ENCODE assay signal across 8 cellular contexts in the genomic region with DNA sequence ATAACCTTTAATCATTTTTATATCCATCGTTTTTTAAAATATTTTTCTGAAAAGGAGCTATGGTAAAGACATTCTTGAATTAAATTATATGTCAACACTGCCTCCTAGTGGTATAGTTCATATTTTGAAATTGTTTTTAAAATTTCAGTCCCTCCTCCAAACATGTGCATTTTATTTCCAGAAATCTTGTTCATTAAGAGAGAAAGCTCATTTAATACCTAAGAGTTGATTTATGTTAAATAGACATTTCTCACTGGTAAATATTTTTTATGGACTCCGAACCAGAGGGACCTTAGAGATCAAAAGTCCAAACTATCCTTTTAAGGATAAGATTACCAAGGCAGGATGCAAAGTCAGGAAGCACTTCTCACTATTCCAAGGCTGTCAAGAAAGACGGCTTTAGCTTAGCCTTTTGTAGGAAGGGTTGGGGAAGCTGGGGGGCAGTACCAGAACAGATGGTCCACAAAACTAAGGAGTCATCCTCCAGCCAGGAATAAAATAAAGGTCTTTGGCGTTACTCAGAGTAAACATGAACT. TPM values are rescaled to one million over a fixed set of nuclear protein-coding genes. Genes with fewer than 3 reads are reported as not detected.
DNase-seq lines count a peak whose midpoint lies in the region; ATAC-seq lines count a peak whose summit lies in the region.

No MANE protein-coding gene starts in this region.

- no peak overlapping the region for H3K4me2 ChIP-seq in mesendoderm (ENCODE audit: low read length)

- no peak overlapping the region for H2AK5ac ChIP-seq in mesendoderm (ENCODE audit: low read length)

- peak in 2 of 3 donors; percentile 49 to 68 for DNase-seq in CD4-positive, CD25-positive, alpha-beta regulatory T cell
- DNase-seq in SHP77 treated with DMSO at 0.1 percent for 48 hours (lab: John Stamatoyannopoulos, UW) = peak; percentile 11
- no peak for DNase-seq in effector memory CD4-positive, alpha-beta T cell
- DNase-seq in mesendoderm = peak; percentile 30
- DNase-seq in HuH-7.5 (ENCODE audit: low spot score) = no peak

- H3K56ac ChIP-seq in mesendoderm (ENCODE audit: low read length) = peak overlapping the region; percentile 63

- no peaks in the 10 kb centered on the region for H3K36me3 Mint-ChIP-seq in CD4-positive, CD25-positive, alpha-beta regulatory T cell
- H3K36me3 Mint-ChIP-seq in IgD-negative memory B cell = no peaks in the 10 kb centered on the region

- H3K27me3 ChIP-seq in CD4-positive, CD25-positive, alpha-beta regulatory T cell (ENCODE audit: control insufficient read depth, insufficient read depth, low read length) = no peaks in the 10 kb centered on the region
- H3K27me3 ChIP-seq in effector memory CD4-positive, alpha-beta T cell (replicated peaks; ENCODE audit: control insufficient read depth, insufficient read depth, low read length, poor library complexity, severe bottlenecking) = no peaks in the 10 kb centered on the region
- no peaks in the 10 kb centered on the region for H3K27me3 ChIP-seq in mesendoderm (ENCODE audit: insufficient read depth, low read length, poor library complexity)

- H3K79me2 ChIP-seq in mesendoderm (ENCODE audit: control insufficient read depth, insufficient read depth, low read length) = no peaks in the 10 kb centered on the region

- no peak overlapping the region for H2BK15ac ChIP-seq in mesendoderm (replicated peaks; ENCODE audit: low read depth)

- H3K27ac Mint-ChIP-seq in CD4-positive, CD25-positive, alpha-beta regulatory T cell = peak overlapping the region; percentile 41 to 63 (median 53)
- peak overlapping the region in 1 of 3 donors; percentile 76 for H3K27ac Mint-ChIP-seq in IgD-negative memory B cell

- no peak overlapping the region for H2BK5ac ChIP-seq in mesendoderm (ENCODE audit: low read length)

- peak in 1 of 2 donors; percentile 49 for ATAC-seq in CD4-positive, CD25-positive, alpha-beta regulatory T cell (ENCODE audit: low read depth in 2 of 2)
- ATAC-seq in GM18907 (IDR thresholded peaks at IDR 0.05; ENCODE audit: unreplicated experiment) (no peak), GM21367 (IDR thresholded peaks at IDR 0.05; ENCODE audit: unreplicated experiment) (no peak)

- peaks cover 0 to 1% (median 0%) of the 10 kb centered on the region in 7 donors for H3K9me3 Mint-ChIP-seq in CD4-positive, CD25-positive, alpha-beta regulatory T cell
- H3K9me3 Mint-ChIP-seq in IgD-negative memory B cell = no peaks in the 10 kb centered on the region

- H3K4me1 ChIP-seq in CD4-positive, CD25-positive, alpha-beta regulatory T cell (ENCODE audit: control insufficient read depth, insufficient read depth, low read length, poor library complexity, severe bottlenecking) = peaks cover 9% of the 10 kb centered on the region
- H3K4me1 ChIP-seq in effector memory CD4-positive, alpha-beta T cell (ENCODE audit: control insufficient read depth, insufficient read depth, low read length, poor library complexity, severe bottlenecking) = peaks cover 8% of the 10 kb centered on the region
- no peaks in the 10 kb centered on the region for H3K4me1 ChIP-seq in mesendoderm (ENCODE audit: control insufficient read depth, low read depth, low read length)

- H3K9me3 ChIP-seq in CD4-positive, CD25-positive, alpha-beta regulatory T cell (ENCODE audit: control insufficient read depth in 2 of 2, low read length in 2 of 2) = no peaks in the 10 kb centered on the region
- no peaks in the 10 kb centered on the region for H3K9me3 ChIP-seq in effector memory CD4-positive, alpha-beta T cell (ENCODE audit: control insufficient read depth, low read length)

- H3K9ac ChIP-seq in mesendoderm (ENCODE audit: low read length) = peak overlapping the region; percentile 21

- H3K4ac ChIP-seq in mesendoderm (ENCODE audit: low read depth, low read length) = no peak overlapping the region

- no peak overlapping the region for H4K8ac ChIP-seq in mesendoderm (ENCODE audit: low read depth, low read length)

- peak overlapping the region; percentile 60 for H3K4me3 ChIP-seq in CD4-positive, CD25-positive, alpha-beta regulatory T cell (ENCODE audit: low read depth, low read length)
- H3K4me3 ChIP-seq in effector memory CD4-positive, alpha-beta T cell (ENCODE audit: insufficient read depth, low read depth, low read length, poor library complexity, severe bottlenecking) = peak overlapping the region; percentile 1
- H3K4me3 ChIP-seq in mesendoderm (ENCODE audit: low read length) = no peak overlapping the region

- no peak overlapping the region for H4K5ac ChIP-seq in mesendoderm (ENCODE audit: low read length)

- WGBS in mesendoderm (ENCODE audit: extremely low coverage, insufficient coverage, low lambda C conversion rate) = no CpG with 5 or more reads among the region's 4 CpGs

- H2BK120ac ChIP-seq in mesendoderm (ENCODE audit: low read depth, low read length) = no peak overlapping the region

- H3K36me3 ChIP-seq in CD4-positive, CD25-positive, alpha-beta regulatory T cell (ENCODE audit: control insufficient read depth, insufficient read depth, low read length) = no peaks in the 10 kb centered on the region
- no peaks in the 10 kb centered on the region for H3K36me3 ChIP-seq in effector memory CD4-positive, alpha-beta T cell (ENCODE audit: control insufficient read depth, insufficient read depth, low read length)
- H3K36me3 ChIP-seq in mesendoderm (ENCODE audit: control insufficient read depth, insufficient read depth, low read length) = no peaks in the 10 kb centered on the region

- peaks cover 5 to 15% (median 10%) of the 10 kb centered on the region in 4 donors for H3K4me1 Mint-ChIP-seq in CD4-positive, CD25-positive, alpha-beta regulatory T cell
- H3K4me1 Mint-ChIP-seq in IgD-negative memory B cell = peaks cover 4 to 8% (median 6%) of the 10 kb centered on the region in 3 donors

- H3K4me3 Mint-ChIP-seq in CD4-positive, CD25-positive, alpha-beta regulatory T cell = peak overlapping the region; percentile 40 to 86 (median 79)
- peak overlapping the region in 3 of 4 donors; percentile 8 to 79 (median 77) for H3K4me3 Mint-ChIP-seq in IgD-negative memory B cell

- peaks cover 10% of the 10 kb centered on the region for H3K27me3 Mint-ChIP-seq in CD4-positive, CD25-positive, alpha-beta regulatory T cell
- peaks cover 6% of the 10 kb centered on the region for H3K27me3 Mint-ChIP-seq in IgD-negative memory B cell

- H3K27ac ChIP-seq in CD4-positive, CD25-positive, alpha-beta regulatory T cell (ENCODE audit: insufficient read depth, low read length, poor library complexity, severe bottlenecking) = no peak overlapping the region
- H3K27ac ChIP-seq in effector memory CD4-positive, alpha-beta T cell (ENCODE audit: insufficient read depth, low read length, poor library complexity, severe bottlenecking) = no peak overlapping the region
- no peak overlapping the region for H3K27ac ChIP-seq in mesendoderm (ENCODE audit: low read depth, low read length)

- H3K18ac ChIP-seq in mesendoderm (ENCODE audit: low read length) = peak overlapping the region; percentile 56

- H3K79me1 ChIP-seq in mesendoderm (ENCODE audit: low read length) = no peaks in the 10 kb centered on the region

- no peak overlapping the region for H3K23ac ChIP-seq in mesendoderm (ENCODE audit: low read length)

RNA-seq across cellular contexts. Expression of a gene that starts 21.6 kb away (rescaled TPM):
- not detected for total RNA-seq in CD4-positive, CD25-positive, alpha-beta regulatory T cell
- not detected for polyA plus RNA-seq in CD4-positive, CD25-positive, alpha-beta regulatory T cell
- not detected for polyA plus RNA-seq in IgD-negative memory B cell
- 0.14 TPM for polyA plus RNA-seq in mesendoderm (2013, experiment 1 of 2)
- 0.11 TPM for polyA plus RNA-seq in mesendoderm (2013, experiment 2 of 2)

Comparison
In these comparisons a context has a peak if more than half of its experiments do, and no peak if none do; other contexts are left out.
1. DNase-seq: peak in CD4-positive, CD25-positive, alpha-beta regulatory T cell (2 of 3), SHP77 treated with DMSO at 0.1 percent for 48 hours (single experiment) and mesendoderm (single experiment); none in effector memory CD4-positive, alpha-beta T cell (0 of 3) and HuH-7.5 (single experiment).